25 cellular contexts compared by ENCODE assay signal in the genomic region with DNA sequence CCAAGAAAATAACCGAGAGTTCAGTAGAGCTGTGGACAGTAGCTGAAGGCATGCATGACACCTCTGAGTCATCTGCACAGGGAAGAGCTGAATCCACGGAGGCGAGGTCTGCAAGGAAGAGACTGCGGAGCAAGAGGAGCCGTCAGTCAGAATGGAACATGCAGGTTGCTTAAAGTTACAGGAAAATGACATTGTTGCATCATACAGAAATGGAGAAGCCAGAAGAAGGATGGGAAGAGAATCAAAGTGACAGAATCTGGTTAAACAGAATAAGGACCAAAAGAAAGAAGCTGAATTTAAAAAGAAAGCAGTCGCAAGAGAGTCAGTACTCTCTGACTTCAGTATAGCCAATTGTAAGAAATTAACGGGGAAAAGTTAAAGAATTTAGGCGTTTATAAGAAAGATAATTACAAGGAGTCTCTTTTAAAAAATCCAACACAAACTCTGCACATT.
"Had no signal": no experiment of that assay in that cellular context is flagged by ENCODE, and none has a peak within 500 bp of the region (broad histone marks: within the 10 kb centered on the region; RNA-seq: fewer than 3 reads in every experiment).

No MANE protein-coding gene starts in this region.

- ATAC-seq: activated CD4-positive, alpha-beta T cell treated with anti-CD3 and anti-CD28 coated beads for 36 hours; activated T-cell treated with anti-CD3 and anti-CD28 coated beads, Interleukin-2, amount 50 U/mL, for 72 hours; gastrocnemius medialis; left colon; naive thymus-derived CD8-positive, alpha-beta T cell; stimulated activated naive B cell treated with anti-CD40 and anti-IgM and Interleukin-4, amounts not matched to agents 10 μg/mL and 1 μg/mL and 100 μg/mL, for 72 hours had no signal

- H3K4me3 Mint-ChIP-seq: activated B cell treated with CpG ODN at 0.5 μM for 24 hours; activated CD4-positive, alpha-beta memory T cell treated with anti-CD3 and anti-CD28 coated beads for 36 hours; activated CD4-positive, alpha-beta T cell treated with anti-CD3 and anti-CD28 coated beads for 36 hours; activated naive CD4-positive, alpha-beta T cell treated with anti-CD3 and anti-CD28 coated beads for 36 hours; activated naive CD8-positive, alpha-beta T cell treated with anti-CD3 and anti-CD28 coated beads, Interleukin-2, amount 10 ng/mL, durations not matched to agents 7 days and 5 days; activated T-cell treated with anti-CD3 and anti-CD28 coated beads, Interleukin-2, amount 50 U/mL, for 72 hours; naive thymus-derived CD8-positive, alpha-beta T cell; stimulated activated naive B cell treated with anti-CD40 and anti-IgM and Interleukin-4, amounts not matched to agents 10 μg/mL and 1 μg/mL and 100 μg/mL, for 72 hours; T-helper 1 cell treated with Interleukin-12 subunit alpha and Interleukin-12 subunit beta and Interleukin-4 antibody, amounts not matched to agents 30 μg/mL and 1 μg/mL, for 36 hours had no signal

- H3K36me3 Mint-ChIP-seq: activated CD4-positive, alpha-beta memory T cell treated with anti-CD3 and anti-CD28 coated beads for 36 hours; activated naive CD8-positive, alpha-beta T cell treated with anti-CD3 and anti-CD28 coated beads, Interleukin-2, amount 10 ng/mL, durations not matched to agents 7 days and 5 days; naive thymus-derived CD8-positive, alpha-beta T cell; stimulated activated naive B cell treated with anti-CD40 and anti-IgM and Interleukin-4, amounts not matched to agents 10 μg/mL and 1 μg/mL and 100 μg/mL, for 72 hours had no signal

- DNase-seq: activated B cell treated with CpG ODN at 0.5 μM for 24 hours; activated CD4-positive, alpha-beta memory T cell treated with anti-CD3 and anti-CD28 coated beads for 36 hours; activated CD4-positive, alpha-beta T cell treated with anti-CD3 and anti-CD28 coated beads for 36 hours; activated effector memory CD4-positive, alpha-beta T cell treated with Interleukin-2 at 50 U/mL for 16 hours; activated naive CD4-positive, alpha-beta T cell treated with anti-CD3 and anti-CD28 coated beads for 36 hours; activated naive CD8-positive, alpha-beta T cell treated with anti-CD3 and anti-CD28 coated beads, Interleukin-2, amount 10 ng/mL, durations not matched to agents 7 days and 5 days; activated T-cell treated with anti-CD3 and anti-CD28 coated beads, Interleukin-2, amount 50 U/mL, for 72 hours; amniotic stem cell; colonic mucosa; esophagus squamous epithelium; gastrocnemius medialis; head of caudate nucleus; hypothalamus; left colon; lower lobe of right lung; naive thymus-derived CD8-positive, alpha-beta T cell; retina; stimulated activated CD4-positive, alpha-beta T cell treated with anti-CD3 and anti-CD28 coated beads, Interleukin-2, amount 100 ng/mL, for 48 hours; stimulated activated CD8-positive, alpha-beta memory T cell treated with anti-CD3 and anti-CD28 coated beads, Interleukin-4, amount 100 ng/mL, for 48 hours; stimulated activated naive B cell treated with anti-CD40 and anti-IgM and Interleukin-4, amounts not matched to agents 10 μg/mL and 1 μg/mL and 100 μg/mL, for 72 hours; transverse colon had no signal

- H3K36me3 ChIP-seq: colonic mucosa, esophagus squamous epithelium, gastrocnemius medialis, lower lobe of right lung, transverse colon had no signal

- H3K4me1 ChIP-seq: colonic mucosa, esophagus squamous epithelium, gastrocnemius medialis, lower lobe of right lung, transverse colon had no signal

- H3K27me3 Mint-ChIP-seq: activated B cell treated with CpG ODN at 0.5 μM for 24 hours; activated CD4-positive, alpha-beta memory T cell treated with anti-CD3 and anti-CD28 coated beads for 36 hours; activated naive CD8-positive, alpha-beta T cell treated with anti-CD3 and anti-CD28 coated beads, Interleukin-2, amount 10 ng/mL, durations not matched to agents 7 days and 5 days; naive thymus-derived CD8-positive, alpha-beta T cell; stimulated activated naive B cell treated with anti-CD40 and anti-IgM and Interleukin-4, amounts not matched to agents 10 μg/mL and 1 μg/mL and 100 μg/mL, for 72 hours had no signal

- H3K27ac ChIP-seq: colonic mucosa, esophagus squamous epithelium, gastrocnemius medialis, lower lobe of right lung, transverse colon had no signal

- H3K27me3 ChIP-seq: colonic mucosa, esophagus squamous epithelium, gastrocnemius medialis, transverse colon had no signal

- H3K27ac Mint-ChIP-seq: activated B cell treated with CpG ODN at 0.5 μM for 24 hours; activated CD4-positive, alpha-beta memory T cell treated with anti-CD3 and anti-CD28 coated beads for 36 hours; activated CD4-positive, alpha-beta T cell treated with anti-CD3 and anti-CD28 coated beads for 36 hours; activated naive CD4-positive, alpha-beta T cell treated with anti-CD3 and anti-CD28 coated beads for 36 hours; activated naive CD8-positive, alpha-beta T cell treated with anti-CD3 and anti-CD28 coated beads, Interleukin-2, amount 10 ng/mL, durations not matched to agents 7 days and 5 days; activated T-cell treated with anti-CD3 and anti-CD28 coated beads, Interleukin-2, amount 50 U/mL, for 72 hours; naive thymus-derived CD8-positive, alpha-beta T cell; progenitor cell of endocrine pancreas; stimulated activated naive B cell treated with anti-CD40 and anti-IgM and Interleukin-4, amounts not matched to agents 10 μg/mL and 1 μg/mL and 100 μg/mL, for 72 hours; T-helper 1 cell treated with Interleukin-12 subunit alpha and Interleukin-12 subunit beta and Interleukin-4 antibody, amounts not matched to agents 30 μg/mL and 1 μg/mL, for 36 hours had no signal

- FAIRE-seq: bronchial epithelial cell, keratinocyte had no signal

- H3K9me3 ChIP-seq: colonic mucosa, esophagus squamous epithelium, gastrocnemius medialis, lower lobe of right lung, transverse colon had no signal

- H3K4me3 ChIP-seq: colonic mucosa, esophagus squamous epithelium, gastrocnemius medialis, lower lobe of right lung, transverse colon had no signal

- H3K9me3 Mint-ChIP-seq: activated naive CD4-positive, alpha-beta T cell treated with anti-CD3 and anti-CD28 coated beads for 36 hours; activated naive CD8-positive, alpha-beta T cell treated with anti-CD3 and anti-CD28 coated beads, Interleukin-2, amount 10 ng/mL, durations not matched to agents 7 days and 5 days; activated T-cell treated with anti-CD3 and anti-CD28 coated beads, Interleukin-2, amount 50 U/mL, for 72 hours; T-helper 1 cell treated with Interleukin-12 subunit alpha and Interleukin-12 subunit beta and Interleukin-4 antibody, amounts not matched to agents 30 μg/mL and 1 μg/mL, for 36 hours had no signal

- H3K4me1 Mint-ChIP-seq: activated B cell treated with CpG ODN at 0.5 μM for 24 hours; activated CD4-positive, alpha-beta T cell treated with anti-CD3 and anti-CD28 coated beads for 36 hours; activated naive CD8-positive, alpha-beta T cell treated with anti-CD3 and anti-CD28 coated beads, Interleukin-2, amount 10 ng/mL, durations not matched to agents 7 days and 5 days; naive thymus-derived CD8-positive, alpha-beta T cell; stimulated activated naive B cell treated with anti-CD40 and anti-IgM and Interleukin-4, amounts not matched to agents 10 μg/mL and 1 μg/mL and 100 μg/mL, for 72 hours had no signal
